In the genomic region with DNA sequence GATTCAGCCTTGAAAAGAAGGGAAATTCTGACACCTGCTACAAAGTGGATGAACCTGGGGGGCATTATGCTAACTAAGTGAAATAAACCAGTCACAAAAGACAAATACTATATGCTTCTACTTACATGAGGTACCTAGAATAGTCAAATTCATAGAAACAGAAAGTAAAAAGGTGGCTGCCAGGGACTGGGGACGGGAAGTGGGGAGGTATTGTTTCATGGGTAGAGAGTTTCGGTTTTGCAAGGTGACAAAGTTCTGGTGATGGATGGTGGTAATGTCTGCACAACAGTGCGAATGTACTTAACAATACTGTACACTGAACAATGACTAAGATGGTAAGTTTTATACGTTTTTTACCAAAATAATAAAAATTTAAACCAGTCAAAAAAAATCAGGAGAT, we compare ENCODE assay signal across 7 cellular contexts.
DNase-seq lines count a peak whose midpoint lies in the region; ATAC-seq lines count a peak whose summit lies in the region.

No MANE protein-coding gene starts in this region.

- H3K27ac Mint-ChIP-seq in stimulated activated naive CD8-positive, alpha-beta T cell treated with anti-CD3 and anti-CD28 coated beads, Interleukin-15, Interleukin-2, amounts not matched to agents 100 ng/mL and 50 ng/mL, for 24 hours: peak overlapping the region; percentile 91

- peak; percentile 40 to 60 for DNase-seq in activated CD4-positive, alpha-beta T cell treated with anti-CD3 and anti-CD28 coated beads for 24 hours (ENCODE audit: low read depth in 2 of 2)
- DNase-seq in germinal center (ENCODE audit: low spot score): peak; percentile 62
- DNase-seq in NCI-H526 (lab: John Stamatoyannopoulos, UW): no peak
- no peak for DNase-seq in cerebellar cortex (ENCODE audit: low spot score)

- no peaks in the 10 kb centered on the region for H3K27me3 Mint-ChIP-seq in stimulated activated naive CD8-positive, alpha-beta T cell treated with anti-CD3 and anti-CD28 coated beads, Interleukin-15, Interleukin-2, amounts not matched to agents 100 ng/mL and 50 ng/mL, for 24 hours

- peak overlapping the region; percentile 79 for H3K4me3 Mint-ChIP-seq in stimulated activated naive CD8-positive, alpha-beta T cell treated with anti-CD3 and anti-CD28 coated beads, Interleukin-15, Interleukin-2, amounts not matched to agents 100 ng/mL and 50 ng/mL, for 24 hours

- H3K36me3 Mint-ChIP-seq in stimulated activated naive CD8-positive, alpha-beta T cell treated with anti-CD3 and anti-CD28 coated beads, Interleukin-15, Interleukin-2, amounts not matched to agents 100 ng/mL and 50 ng/mL, for 24 hours (ENCODE audit: low read depth): peaks cover 13% of the 10 kb centered on the region

- no peaks in the 10 kb centered on the region for H3K9me3 Mint-ChIP-seq in stimulated activated naive CD8-positive, alpha-beta T cell treated with anti-CD3 and anti-CD28 coated beads, Interleukin-15, Interleukin-2, amounts not matched to agents 100 ng/mL and 50 ng/mL, for 24 hours

- peak; percentile 38 for ATAC-seq in GM19324 (IDR thresholded peaks at IDR 0.05; ENCODE audit: low FRiP score, unreplicated experiment)
- peak; percentile 52 for ATAC-seq in HG03103 (IDR thresholded peaks at IDR 0.05; ENCODE audit: low read depth, unreplicated experiment)

- peaks cover 76% of the 10 kb centered on the region for H3K4me1 Mint-ChIP-seq in stimulated activated naive CD8-positive, alpha-beta T cell treated with anti-CD3 and anti-CD28 coated beads, Interleukin-15, Interleukin-2, amounts not matched to agents 100 ng/mL and 50 ng/mL, for 24 hours (ENCODE audit: low read depth)

Comparison
In these comparisons a context has a peak if more than half of its experiments do, and no peak if none do; other contexts are left out.
1. DNase-seq: peak in activated CD4-positive, alpha-beta T cell treated with anti-CD3 and anti-CD28 coated beads for 24 hours (2 of 2) and germinal center (single experiment); none in NCI-H526 (0 of 2) and cerebellar cortex (single experiment).